In the genomic region with DNA sequence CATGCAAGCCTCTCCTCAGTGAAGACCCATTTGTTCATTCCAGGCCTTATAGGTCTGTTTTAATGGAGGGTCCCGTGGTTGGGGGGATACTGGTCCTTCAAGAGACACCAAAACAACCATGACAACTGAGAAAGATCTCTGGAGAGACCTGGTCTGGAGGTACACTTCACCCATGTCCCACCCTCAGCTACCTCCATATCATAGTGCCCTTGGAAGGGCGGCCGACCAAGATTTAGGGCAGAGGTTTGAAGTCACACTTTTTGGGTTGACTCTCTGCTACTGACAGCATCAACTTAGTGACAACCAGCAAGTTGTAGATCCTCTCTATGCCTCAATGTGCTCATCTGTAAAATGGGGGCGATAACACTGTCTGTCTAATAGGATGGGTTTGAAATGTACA, we compare ENCODE assay signal across 26 cellular contexts.
DNase-seq lines count a peak whose midpoint lies in the region; ATAC-seq, FAIRE-seq and TF ChIP-seq lines count a peak whose summit lies in the region.
"Had no signal": no experiment of that assay in that cellular context is flagged by ENCODE, and none has a peak within 500 bp of the region (broad histone marks: within the 10 kb centered on the region; RNA-seq: fewer than 3 reads in every experiment).

No MANE protein-coding gene starts in this region.

- DNase-seq in right atrium auricular region (ENCODE audit: low spot score) = peak; percentile 16
- DNase-seq in Right ventricle myocardium inferior (ENCODE audit: missing footprints) = no peak
- peak; percentile 88 for DNase-seq in esophagus muscularis mucosa (ENCODE audit: extremely low spot score)
- peak; percentile 35 for DNase-seq in mesenteric fat pad (ENCODE audit: low spot score)
- peak; percentile 54 to 61 for DNase-seq in vagina (ENCODE audit: extremely low spot score in 2 of 2)
- DNase-seq in nucleus accumbens (lab: John Stamatoyannopoulos, UW) = no peak
- DNase-seq in COLO668 (lab: John Stamatoyannopoulos, UW; ENCODE audit: unreplicated experiment) = no peak
- no peak for DNase-seq in HTR-8/SVneo (ENCODE audit: insufficient read length, low spot score)
- DNase-seq: AML-193; CD4-positive, alpha-beta T cell; CD8-positive, alpha-beta T cell; COR-L47; DMS 273 treated with DMSO at 0.1 percent for 48 hours; DMS153; DMS53; DMS79; DND-41; EL; GDM1 had no signal

- TF ChIP-seq CTCF in right atrium auricular region (IDR thresholded peaks at IDR 0.05) (no peak), esophagus muscularis mucosa (IDR thresholded peaks at IDR 0.05) (no peak), vagina (IDR thresholded peaks at IDR 0.05) (no peak)

- no peak for TF ChIP-seq POLR2A in esophagus muscularis mucosa (IDR thresholded peaks at IDR 0.05; ENCODE audit: low read depth)
- TF ChIP-seq POLR2A in vagina (IDR thresholded peaks at IDR 0.05) = no peak

- intact Hi-C loops in Right ventricle myocardium inferior (cut with DNase I) (no loop called here), esophagus muscularis mucosa (cut with DNase I) (no loop called here), vagina (cut with DNase I) (no loop called here)

- H3K4me3 ChIP-seq in right atrium auricular region (no peak overlapping the region), esophagus muscularis mucosa (no peak overlapping the region), vagina (no peak overlapping the region)
- H3K4me3 ChIP-seq: A549; BLaER1 treated with 17β-estradiol and CSF1 and Interleukin-3, amounts not matched to agents 10 nM and 100 nM; GM12878 had no signal

- 87% methylated on average over 4 of the region's 4 CpGs for WGBS in esophagus muscularis mucosa

- H3K9me3 ChIP-seq in right atrium auricular region (no peaks in the 10 kb centered on the region), esophagus muscularis mucosa (no peaks in the 10 kb centered on the region), vagina (no peaks in the 10 kb centered on the region)

- FAIRE-seq in HTR-8/SVneo (lab: Jason Lieb, UNC) = no peak
- FAIRE-seq: GM12878, GM12892, GM18507 had no signal

- no peak for ATAC-seq in Right ventricle myocardium inferior
- ATAC-seq: A549; CD8-positive, alpha-beta T cell; GM12878 had no signal

- H3K27me3 ChIP-seq in right atrium auricular region = no peaks in the 10 kb centered on the region
- no peaks in the 10 kb centered on the region for H3K27me3 ChIP-seq in esophagus muscularis mucosa
- no peaks in the 10 kb centered on the region for H3K27me3 ChIP-seq in vagina
- H3K27me3 ChIP-seq: BLaER1 treated with 17β-estradiol and CSF1 and Interleukin-3, amounts not matched to agents 10 nM and 100 nM had no signal

- no peaks in the 10 kb centered on the region for H3K4me1 ChIP-seq in right atrium auricular region
- H3K4me1 ChIP-seq in esophagus muscularis mucosa = no peaks in the 10 kb centered on the region
- H3K4me1 ChIP-seq in vagina = no peaks in the 10 kb centered on the region
- H3K4me1 ChIP-seq: A549; BLaER1 treated with 17β-estradiol and CSF1 and Interleukin-3, amounts not matched to agents 10 nM and 100 nM had no signal

- no peak for TF ChIP-seq EP300 in esophagus muscularis mucosa (IDR thresholded peaks at IDR 0.05)

- H3K36me3 ChIP-seq in right atrium auricular region (no peaks in the 10 kb centered on the region), esophagus muscularis mucosa (no peaks in the 10 kb centered on the region), vagina (no peaks in the 10 kb centered on the region)
- H3K36me3 ChIP-seq: BLaER1 treated with 17β-estradiol and CSF1 and Interleukin-3, amounts not matched to agents 10 nM and 100 nM had no signal

- H3K27ac ChIP-seq in right atrium auricular region (no peak overlapping the region), esophagus muscularis mucosa (replicated peaks in 1 of 4) (no peak overlapping the region), vagina (no peak overlapping the region)
- H3K27ac ChIP-seq: 22Rv1; A549; BLaER1 treated with 17β-estradiol and CSF1 and Interleukin-3, amounts not matched to agents 10 nM and 100 nM; C4-2B had no signal

Comparison
In these comparisons a context has a peak if more than half of its experiments do, and no peak if none do; other contexts are left out.
1. DNase-seq: peak in right atrium auricular region (single experiment), esophagus muscularis mucosa (single experiment), mesenteric fat pad (single experiment) and vagina (2 of 2); none in Right ventricle myocardium inferior (single experiment), nucleus accumbens (0 of 56), COLO668 (single experiment) and HTR-8/SVneo (single experiment).